Comparison of ENCODE assay signal across 27 cellular contexts in the genomic region with DNA sequence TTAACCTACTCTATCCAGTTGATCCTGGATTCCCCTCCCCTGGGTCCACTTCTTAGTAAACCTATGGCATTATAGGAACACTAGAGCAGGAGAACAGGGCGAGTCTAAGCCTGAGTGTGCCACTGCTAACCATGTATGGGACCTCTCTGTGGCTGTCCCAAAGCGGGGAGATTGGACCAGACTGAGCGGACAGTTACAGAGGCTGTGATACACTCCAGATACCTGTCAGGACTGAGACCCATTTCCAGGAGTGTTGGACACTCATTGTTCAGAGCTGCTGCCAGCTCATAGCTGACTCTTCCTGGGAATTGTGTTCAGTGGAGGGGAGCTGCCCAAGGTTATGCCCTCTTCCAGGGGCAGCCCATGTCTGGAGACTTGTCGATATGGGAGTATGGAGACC. TPM values are rescaled to one million over a fixed set of nuclear protein-coding genes. Genes with fewer than 3 reads are reported as not detected.
A peak's percentile ranks its signal among the peaks of the same experiment; 100 is the strongest.
DNase-seq lines count a peak whose midpoint lies in the region; ATAC-seq and TF ChIP-seq lines count a peak whose summit lies in the region.
"Had no signal": no experiment of that assay in that cellular context is flagged by ENCODE, and none has a peak within 500 bp of the region (broad histone marks: within the 10 kb centered on the region; RNA-seq: fewer than 3 reads in every experiment).

No MANE protein-coding gene starts in this region.

- DNase-seq in T-helper 2 cell treated with Interferon-gamma antibody and Interleukin-4, amounts not matched to agents 5 μg/mL and 100 μg/mL, for 36 hours (ENCODE audit: low spot score) = no peak
- no peak for DNase-seq in T-helper 2 cell
- DNase-seq in CD8-positive, alpha-beta T cell = no peak
- no peak for DNase-seq in effector memory CD8-positive, alpha-beta T cell
- DNase-seq in spleen = peak; percentile 20
- no peak for DNase-seq in NCI-H187 treated with DMSO at 0.1 percent for 48 hours (lab: John Stamatoyannopoulos, UW)
- no peak for DNase-seq in NCI-H128 (lab: John Stamatoyannopoulos, UW; ENCODE audit: unreplicated experiment)
- DNase-seq: 8988T; ACHN; BE2C; Calu3; DMS79 treated with DMSO at 0.1 percent for 48 hours; GF-D8; MM.1S; NCI-H1417; NCI-H1694; NCI-H446; NCI-H524 treated with DMSO at 0.1 percent for 48 hours; NCI-H82; NK-92 treated with Interleukin-12 subunit alpha and Interleukin-12 subunit beta, amount 100 ng/mL, for 24 hours; PC-3; SHP77 had no signal

- peaks cover 8% of the 10 kb centered on the region for H3K36me3 ChIP-seq in CD8-positive, alpha-beta T cell (ENCODE audit: insufficient read depth, low read length)
- H3K36me3 ChIP-seq in spleen = peaks cover 0 to 51% (median 27%) of the 10 kb centered on the region in 6 donors

- no peaks in the 10 kb centered on the region for H3K4me1 Mint-ChIP-seq in T-helper 2 cell treated with Interferon-gamma antibody and Interleukin-4, amounts not matched to agents 5 μg/mL and 100 μg/mL, for 36 hours (ENCODE audit: low read depth)
- no peaks in the 10 kb centered on the region for H3K4me1 Mint-ChIP-seq in CD8-positive, alpha-beta T cell (ENCODE audit: low read depth)
- H3K4me1 Mint-ChIP-seq in effector memory CD8-positive, alpha-beta T cell (ENCODE audit: low read depth in 2 of 2) = peaks cover 4 to 5% of the 10 kb centered on the region in 2 donors

- H3K9me3 ChIP-seq in CD8-positive, alpha-beta T cell (ENCODE audit: low read length) = no peaks in the 10 kb centered on the region
- H3K9me3 ChIP-seq in spleen = no peaks in the 10 kb centered on the region
- H3K9me3 ChIP-seq: BE2C had no signal

- no peak for TF ChIP-seq POLR2A in spleen (IDR thresholded peaks at IDR 0.05)

- H3K4me3 Mint-ChIP-seq in T-helper 2 cell treated with Interferon-gamma antibody and Interleukin-4, amounts not matched to agents 5 μg/mL and 100 μg/mL, for 36 hours = no peak overlapping the region
- no peak overlapping the region for H3K4me3 Mint-ChIP-seq in CD8-positive, alpha-beta T cell
- H3K4me3 Mint-ChIP-seq in effector memory CD8-positive, alpha-beta T cell = no peak overlapping the region
- H3K4me3 Mint-ChIP-seq: CD14-positive monocyte, IgD-negative memory B cell had no signal

- no peak for ATAC-seq in CD8-positive, alpha-beta T cell
- no peak for ATAC-seq in effector memory CD8-positive, alpha-beta T cell (replicated peaks)
- ATAC-seq: HCT116, PC-3 had no signal

- TF ChIP-seq CTCF in CD8-positive, alpha-beta T cell (IDR thresholded peaks at IDR 0.05) = no peak
- TF ChIP-seq CTCF in spleen (IDR thresholded peaks at IDR 0.05 in 8 of 11, conservative IDR thresholded peaks at IDR 0.05 in 3 of 11) = no peak

- POLR2A ChIA-PET in CD8-positive, alpha-beta T cell (lab: Charles Lee) = no interaction called here

- no peaks in the 10 kb centered on the region for H3K27me3 Mint-ChIP-seq in T-helper 2 cell treated with Interferon-gamma antibody and Interleukin-4, amounts not matched to agents 5 μg/mL and 100 μg/mL, for 36 hours (ENCODE audit: low read depth)
- H3K27me3 Mint-ChIP-seq in CD8-positive, alpha-beta T cell (ENCODE audit: low read depth) = no peaks in the 10 kb centered on the region
- no peaks in the 10 kb centered on the region for H3K27me3 Mint-ChIP-seq in effector memory CD8-positive, alpha-beta T cell
- H3K27me3 Mint-ChIP-seq: IgD-negative memory B cell had no signal

- H3K9me3 Mint-ChIP-seq in T-helper 2 cell treated with Interferon-gamma antibody and Interleukin-4, amounts not matched to agents 5 μg/mL and 100 μg/mL, for 36 hours = no peaks in the 10 kb centered on the region
- H3K9me3 Mint-ChIP-seq in CD8-positive, alpha-beta T cell = no peaks in the 10 kb centered on the region
- H3K9me3 Mint-ChIP-seq in effector memory CD8-positive, alpha-beta T cell = no peaks in the 10 kb centered on the region
- H3K9me3 Mint-ChIP-seq: IgD-negative memory B cell had no signal

- H3K4me3 ChIP-seq in CD8-positive, alpha-beta T cell (ENCODE audit: low read depth, low read length) = no peak overlapping the region
- H3K4me3 ChIP-seq in spleen = no peak overlapping the region

- H3K27ac ChIP-seq in CD8-positive, alpha-beta T cell (ENCODE audit: low read depth, low read length) = no peak overlapping the region
- H3K27ac ChIP-seq in spleen = no peak overlapping the region
- H3K27ac ChIP-seq: KMS-11 had no signal

- no peaks in the 10 kb centered on the region for H3K4me1 ChIP-seq in CD8-positive, alpha-beta T cell (ENCODE audit: insufficient read depth, low read length)
- H3K4me1 ChIP-seq in spleen = peaks cover 0 to 47% (median 13%) of the 10 kb centered on the region in 6 donors
- H3K4me1 ChIP-seq: BE2C had no signal

- no peaks in the 10 kb centered on the region for H3K27me3 ChIP-seq in CD8-positive, alpha-beta T cell (ENCODE audit: insufficient read depth, low read length)
- H3K27me3 ChIP-seq in spleen (replicated peaks in 1 of 7) = no peaks in the 10 kb centered on the region
- H3K27me3 ChIP-seq: BE2C had no signal

- intact Hi-C loops in CD8-positive, alpha-beta T cell (cut with DNase I, micrococcal nuclease) = no loop called here
- intact Hi-C loops in spleen (cut with DNase I; ENCODE audit: low total_unique reads) = no loop called here

- CTCF ChIA-PET in CD8-positive, alpha-beta T cell (lab: Charles Lee) = interaction anchor here (0.9 to 3.4 kb wide), 3 partner anchors 10 to 126 kb away, joined by 3 to 10 read pairs (median 8); no protein-coding TSS in a partner anchor

- WGBS in spleen, 5 donors = 94 to 98% (median 96%) methylated on average over 2 to 4 of the region's 4 CpGs

- H3K36me3 Mint-ChIP-seq in T-helper 2 cell treated with Interferon-gamma antibody and Interleukin-4, amounts not matched to agents 5 μg/mL and 100 μg/mL, for 36 hours (ENCODE audit: low read depth) = peaks cover 22% of the 10 kb centered on the region
- peaks cover 26% of the 10 kb centered on the region for H3K36me3 Mint-ChIP-seq in CD8-positive, alpha-beta T cell
- no peaks in the 10 kb centered on the region for H3K36me3 Mint-ChIP-seq in effector memory CD8-positive, alpha-beta T cell (ENCODE audit: insufficient read depth)

- H3K27ac Mint-ChIP-seq in T-helper 2 cell treated with Interferon-gamma antibody and Interleukin-4, amounts not matched to agents 5 μg/mL and 100 μg/mL, for 36 hours = peak overlapping the region; percentile 60
- H3K27ac Mint-ChIP-seq in CD8-positive, alpha-beta T cell = peak overlapping the region; percentile 38
- H3K27ac Mint-ChIP-seq in effector memory CD8-positive, alpha-beta T cell = peak overlapping the region; percentile 23 to 41

RNA-seq across cellular contexts. Expression of a gene that starts 11.9 kb away (rescaled TPM):
- 1 to 10 TPM; 3.2 to 4.8 TPM for total RNA-seq in CD8-positive, alpha-beta T cell
- 10 to 100 TPM in 3 of 7 donors, 1 to 10 TPM in 4; 4.0 to 24.2 (median 9.2) TPM for total RNA-seq in spleen
- 10 to 100 TPM in 1 of 3 donors, 1 to 10 TPM in 2; 3.1 to 14.9 (median 3.8) TPM for polyA plus RNA-seq in spleen
- total RNA-seq: SK-MEL-5 had no signal

RNA-seq across cellular contexts. Expression of a gene that starts 24.8 kb away (rescaled TPM):
- 100 to 1,000 TPM; 113 to 126 TPM for total RNA-seq in CD8-positive, alpha-beta T cell
- 100 to 1,000 TPM in 2 of 7 donors, 10 to 100 TPM in 5; 76.8 to 117 (median 87.7) TPM for total RNA-seq in spleen
- polyA plus RNA-seq in spleen = 10 to 100 TPM; 34.9 to 49.3 (median 35.8) TPM

RNA-seq across cellular contexts. Expression of a gene that starts 38.9 kb away (rescaled TPM):
- 100 to 1,000 TPM; 398 to 438 TPM for total RNA-seq in CD8-positive, alpha-beta T cell
- total RNA-seq in spleen = 100 to 1,000 TPM; 241 to 328 (median 311) TPM
- polyA plus RNA-seq in spleen = 100 to 1,000 TPM; 105 to 185 (median 126) TPM

RNA-seq across cellular contexts. Expression of a gene that starts 49.2 kb away (rescaled TPM):
- total RNA-seq in CD8-positive, alpha-beta T cell = 10 to 100 TPM; 23.4 to 26.9 TPM
- total RNA-seq in spleen = 10 to 100 TPM; 31.3 to 42.8 (median 36.7) TPM
- polyA plus RNA-seq in spleen = 10 to 100 TPM in 1 of 3 donors, 1 to 10 TPM in 2; 4.7 to 10.7 (median 6.7) TPM
